Comparison of ENCODE assay signal across 18 cellular contexts in the genomic region with DNA sequence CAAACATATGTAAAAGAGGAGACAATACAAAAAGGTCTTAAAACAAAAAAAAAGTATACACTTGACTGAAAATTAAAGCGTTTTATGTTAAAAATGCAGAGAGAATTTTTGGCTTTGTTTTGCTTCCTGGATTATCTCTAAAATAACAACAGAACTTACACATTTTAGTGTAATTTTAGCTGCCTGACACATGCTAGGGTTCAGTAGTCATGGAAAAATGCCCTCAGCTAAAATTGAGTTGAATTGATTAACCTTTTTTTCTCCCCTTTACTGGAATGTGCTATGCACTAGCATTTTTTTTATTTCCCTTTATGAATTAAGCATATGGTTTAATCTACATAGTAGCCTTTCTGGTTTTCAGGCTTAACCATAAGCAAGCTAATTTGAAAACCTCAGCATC.
DNase-seq lines count a peak whose midpoint lies in the region; ATAC-seq and TF ChIP-seq lines count a peak whose summit lies in the region.
"Had no signal": no experiment of that assay in that cellular context is flagged by ENCODE, and none has a peak within 500 bp of the region (broad histone marks: within the 10 kb centered on the region; RNA-seq: fewer than 3 reads in every experiment).

No MANE protein-coding gene starts in this region.

- H3K36me3 ChIP-seq in HEK293 (ENCODE audit: control insufficient read depth in 2 of 2, insufficient read depth in 1 of 2, low read length in 2 of 2) (no peaks in the 10 kb centered on the region), lower lobe of right lung (peaks cover 10% of the 10 kb centered on the region)
- H3K36me3 ChIP-seq: HAP-1 had no signal

- POLR2A ChIA-PET in HEK293 (lab: Yijun Ruan, JAX), result no interaction called here

- TF ChIP-seq CTCF in HEK293 (tag by site-specific recombination; IDR thresholded peaks at IDR 0.05) (no peak), osteocyte (IDR thresholded peaks at IDR 0.05) (no peak), lower lobe of right lung (IDR thresholded peaks at IDR 0.05) (no peak)

- H3K27me3 Mint-ChIP-seq in osteocyte (ENCODE audit: unreplicated experiment), result no peaks in the 10 kb centered on the region

- no peaks in the 10 kb centered on the region for H3K9me3 ChIP-seq in HEK293 (ENCODE audit: control insufficient read depth, insufficient read depth, low read depth, low read length)
- H3K9me3 ChIP-seq in lower lobe of right lung, result no peaks in the 10 kb centered on the region
- H3K9me3 ChIP-seq: HAP-1 had no signal

- ATAC-seq in lower lobe of right lung, result no peak
- no peak for ATAC-seq in GM18498 (IDR thresholded peaks at IDR 0.05; ENCODE audit: unreplicated experiment)
- ATAC-seq: Panc1 had no signal

- CTCF ChIA-PET in HEK293 (lab: Yijun Ruan, JAX), result no interaction called here

- intact Hi-C loops in lower lobe of right lung (cut with DNase I), result no loop called here

- H3K36me3 Mint-ChIP-seq in osteocyte (ENCODE audit: unreplicated experiment), result peaks cover 20% of the 10 kb centered on the region

- peaks cover 34% of the 10 kb centered on the region for H3K4me1 Mint-ChIP-seq in osteocyte (ENCODE audit: unreplicated experiment)
- H3K4me1 Mint-ChIP-seq: CD14-positive monocyte had no signal

- peak overlapping the region; percentile 85 for H3K27ac Mint-ChIP-seq in osteocyte (ENCODE audit: unreplicated experiment)
- H3K27ac Mint-ChIP-seq: CD14-positive monocyte had no signal

- H3K27ac ChIP-seq in HEK293 (ENCODE audit: extremely low read depth, low read depth, low read length) (no peak overlapping the region), lower lobe of right lung (no peak overlapping the region)

- H3K4me3 ChIP-seq in HEK293 (ENCODE audit: low read depth, low read length) (no peak overlapping the region), lower lobe of right lung (no peak overlapping the region)
- H3K4me3 ChIP-seq: HAP-1 had no signal

- peak; percentile 54 for DNase-seq in astrocyte of the hippocampus (ENCODE audit: low read depth, low spot score)
- peak; percentile 26 for DNase-seq in fibroblast of gingiva (ENCODE audit: low read depth)
- no peak for DNase-seq in osteocyte (ENCODE audit: extremely low spot score, unreplicated experiment)
- DNase-seq in lower lobe of right lung, result no peak
- no peak for DNase-seq in NCI-H82 treated with DMSO at 0.1 percent for 48 hours (lab: John Stamatoyannopoulos, UW; ENCODE audit: unreplicated experiment)
- no peak for DNase-seq in SHP77 treated with DMSO at 0.1 percent for 48 hours (lab: John Stamatoyannopoulos, UW)
- DNase-seq: DMS153, EL, NCI-H1048, NCI-H146, NCI-H2081 treated with DMSO at 0.1 percent for 48 hours, NCI-H2227 treated with DMSO at 0.1 percent for 48 hours, NCI-H524 had no signal

- H3K4me1 ChIP-seq in HEK293 (ENCODE audit: control insufficient read depth, insufficient read depth, low read length), result no peaks in the 10 kb centered on the region; the same call in 1 of the 2 replicates
- H3K4me1 ChIP-seq in lower lobe of right lung, result no peaks in the 10 kb centered on the region

- H3K27me3 ChIP-seq in lower lobe of right lung (ENCODE audit: low read depth), result no peaks in the 10 kb centered on the region

- H3K9me3 Mint-ChIP-seq in osteocyte (ENCODE audit: unreplicated experiment), result no peaks in the 10 kb centered on the region
- H3K9me3 Mint-ChIP-seq: CD14-positive monocyte had no signal

- no peak overlapping the region for H3K4me3 Mint-ChIP-seq in osteocyte (ENCODE audit: unreplicated experiment)
- H3K4me3 Mint-ChIP-seq: CD14-positive monocyte had no signal

TF ChIP-seq in HEK293, 187 proteins besides CTCF, POLR2A, EP300 and RAD21:
- TF ChIP-seq ZNF624 (tag by site-specific recombination; IDR thresholded peaks at IDR 0.05), result no peak
- no peak for TF ChIP-seq ZFP41 (tag by site-specific recombination; IDR thresholded peaks at IDR 0.05; ENCODE audit: borderline replicate concordance)
- no peak for TF ChIP-seq ZNF404 (tag by site-specific recombination; IDR thresholded peaks at IDR 0.05)
- TF ChIP-seq, protein P1, sequence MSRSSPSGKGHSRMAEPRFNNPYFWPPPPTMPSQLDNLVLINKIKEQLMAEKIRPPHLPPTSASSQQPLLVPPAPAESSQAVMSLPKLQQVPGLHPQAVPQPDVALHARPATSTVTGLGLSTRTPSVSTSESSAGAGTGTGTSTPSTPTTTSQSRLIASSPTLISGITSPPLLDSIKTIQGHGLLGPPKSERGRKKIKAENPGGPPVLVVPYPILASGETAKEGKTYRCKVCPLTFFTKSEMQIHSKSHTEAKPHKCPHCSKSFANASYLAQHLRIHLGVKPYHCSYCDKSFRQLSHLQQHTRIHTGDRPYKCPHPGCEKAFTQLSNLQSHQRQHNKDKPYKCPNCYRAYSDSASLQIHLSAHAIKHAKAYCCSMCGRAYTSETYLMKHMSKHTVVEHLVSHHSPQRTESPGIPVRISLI (tag by site-specific recombination; IDR thresholded peaks at IDR 0.05), result 0 out of 2 replicates have a peak, but pooled peaks have one; percentile 20
- TF ChIP-seq, protein P2, sequence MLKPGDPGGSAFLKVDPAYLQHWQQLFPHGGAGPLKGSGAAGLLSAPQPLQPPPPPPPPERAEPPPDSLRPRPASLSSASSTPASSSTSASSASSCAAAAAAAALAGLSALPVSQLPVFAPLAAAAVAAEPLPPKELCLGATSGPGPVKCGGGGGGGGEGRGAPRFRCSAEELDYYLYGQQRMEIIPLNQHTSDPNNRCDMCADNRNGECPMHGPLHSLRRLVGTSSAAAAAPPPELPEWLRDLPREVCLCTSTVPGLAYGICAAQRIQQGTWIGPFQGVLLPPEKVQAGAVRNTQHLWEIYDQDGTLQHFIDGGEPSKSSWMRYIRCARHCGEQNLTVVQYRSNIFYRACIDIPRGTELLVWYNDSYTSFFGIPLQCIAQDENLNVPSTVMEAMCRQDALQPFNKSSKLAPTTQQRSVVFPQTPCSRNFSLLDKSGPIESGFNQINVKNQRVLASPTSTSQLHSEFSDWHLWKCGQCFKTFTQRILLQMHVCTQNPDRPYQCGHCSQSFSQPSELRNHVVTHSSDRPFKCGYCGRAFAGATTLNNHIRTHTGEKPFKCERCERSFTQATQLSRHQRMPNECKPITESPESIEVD (tag by site-specific recombination; IDR thresholded peaks at IDR 0.05), result peak; percentile 79
- TF ChIP-seq ZNF701 (tag by site-specific recombination; IDR thresholded peaks at IDR 0.05), result no peak
- no peak for TF ChIP-seq OVOL3 (tag by site-specific recombination; IDR thresholded peaks at IDR 0.05)

Comparison
In these comparisons a context has a peak if more than half of its experiments do, and no peak if none do; other contexts are left out.
1. DNase-seq: peak in astrocyte of the hippocampus (single experiment) and fibroblast of gingiva (single experiment); none in osteocyte (single experiment), lower lobe of right lung (single experiment), NCI-H82 treated with DMSO at 0.1 percent for 48 hours (single experiment) and SHP77 treated with DMSO at 0.1 percent for 48 hours (single experiment).